In genomic region chr7:22712999-22713398, GRCh38 we compare ENCODE assay signal across 18 cellular contexts. TPM values are rescaled to one million over a fixed set of nuclear protein-coding genes. Genes with fewer than 3 reads are reported as not detected.
DNase-seq lines count a peak whose midpoint lies in the region; ATAC-seq and TF ChIP-seq lines count a peak whose summit lies in the region.
"Had no signal": no experiment of that assay in that cellular context is flagged by ENCODE, and none has a peak within 500 bp of the region (broad histone marks: within the 10 kb centered on the region; RNA-seq: fewer than 3 reads in every experiment).

No MANE protein-coding gene starts in this region.

- H3K4me3 Mint-ChIP-seq in stimulated activated naive CD8-positive, alpha-beta T cell treated with anti-CD3 and anti-CD28 coated beads, Interleukin-15, amount 100 ng/mL, for 72 hours, result no peak overlapping the region
- H3K4me3 Mint-ChIP-seq in stimulated activated naive CD8-positive, alpha-beta T cell treated with anti-CD3 and anti-CD28 coated beads, Interleukin-15, Interleukin-2, amounts not matched to agents 100 ng/mL and 50 ng/mL, for 24 hours, result no peak overlapping the region
- H3K4me3 Mint-ChIP-seq in osteocyte (ENCODE audit: unreplicated experiment), result no peak overlapping the region
- H3K4me3 Mint-ChIP-seq: naive thymus-derived CD4-positive, alpha-beta T cell had no signal

- H2AFZ ChIP-seq in Karpas-422 (ENCODE audit: low read length), result no peak overlapping the region

- H3K27ac ChIP-seq in Karpas-422 (ENCODE audit: low read length), result no peak overlapping the region
- H3K27ac ChIP-seq: lower lobe of right lung, pancreas had no signal

- H3K9me3 ChIP-seq in Karpas-422 (ENCODE audit: low read length), result no peaks in the 10 kb centered on the region
- H3K9me3 ChIP-seq: lower lobe of right lung, pancreas had no signal

- ATAC-seq in stimulated activated naive CD8-positive, alpha-beta T cell treated with anti-CD3 and anti-CD28 coated beads, Interleukin-15, Interleukin-2, amounts not matched to agents 100 U/mL and 50 U/mL, for 24 hours, result peak; percentile 49
- ATAC-seq in stimulated activated naive CD8-positive, alpha-beta T cell treated with anti-CD3 and anti-CD28 coated beads, Interleukin-15, amount 100 ng/mL, for 72 hours, result no peak
- ATAC-seq in HG02759 (IDR thresholded peaks at IDR 0.05; ENCODE audit: unreplicated experiment) (peak; percentile 64), esophagus mucosa (no peak)
- ATAC-seq: lower lobe of right lung; naive thymus-derived CD4-positive, alpha-beta T cell; Right ventricle myocardium inferior had no signal

- H3K27me3 ChIP-seq in Karpas-422 (ENCODE audit: low read length), result no peaks in the 10 kb centered on the region
- H3K27me3 ChIP-seq: pancreas had no signal

- TF ChIP-seq CTCF in osteocyte (IDR thresholded peaks at IDR 0.05), result no peak

- peaks cover 37% of the 10 kb centered on the region for H3K27me3 Mint-ChIP-seq in stimulated activated naive CD8-positive, alpha-beta T cell treated with anti-CD3 and anti-CD28 coated beads, Interleukin-15, amount 100 ng/mL, for 72 hours
- peaks cover 7% of the 10 kb centered on the region for H3K27me3 Mint-ChIP-seq in stimulated activated naive CD8-positive, alpha-beta T cell treated with anti-CD3 and anti-CD28 coated beads, Interleukin-15, Interleukin-2, amounts not matched to agents 100 ng/mL and 50 ng/mL, for 24 hours
- no peaks in the 10 kb centered on the region for H3K27me3 Mint-ChIP-seq in osteocyte (ENCODE audit: unreplicated experiment)

- no peaks in the 10 kb centered on the region for H3K9me2 ChIP-seq in Karpas-422 (replicated peaks; ENCODE audit: insufficient read depth, low read length)

- H3K36me3 Mint-ChIP-seq in stimulated activated naive CD8-positive, alpha-beta T cell treated with anti-CD3 and anti-CD28 coated beads, Interleukin-15, Interleukin-2, amounts not matched to agents 100 ng/mL and 50 ng/mL, for 24 hours (ENCODE audit: low read depth), result no peaks in the 10 kb centered on the region
- no peaks in the 10 kb centered on the region for H3K36me3 Mint-ChIP-seq in osteocyte (ENCODE audit: unreplicated experiment)

- no peaks in the 10 kb centered on the region for H3K36me3 ChIP-seq in Karpas-422 (ENCODE audit: insufficient read depth, low read length)
- H3K36me3 ChIP-seq: lower lobe of right lung, pancreas had no signal

- no peak for DNase-seq in stimulated activated naive CD8-positive, alpha-beta T cell treated with anti-CD3 and anti-CD28 coated beads, Interleukin-15, Interleukin-2, amounts not matched to agents 100 U/mL and 50 U/mL, for 24 hours
- no peak for DNase-seq in stimulated activated naive CD8-positive, alpha-beta T cell treated with anti-CD3 and anti-CD28 coated beads, Interleukin-15, amount 100 ng/mL, for 72 hours
- DNase-seq in Karpas-422 (peak; percentile 32), COLO668 (lab: John Stamatoyannopoulos, UW; ENCODE audit: unreplicated experiment) (no peak), osteocyte (ENCODE audit: extremely low spot score, unreplicated experiment) (no peak)
- DNase-seq: activated CD4-positive, alpha-beta T cell treated with anti-CD3 and anti-CD28 coated beads, Interleukin-2, amount 50 U/mL, for 1 hour; activated gamma-delta T cell; GOT3; lower lobe of right lung; naive thymus-derived CD4-positive, alpha-beta T cell; NCI-H526; pancreas; SW 1271 had no signal

- peaks cover 14% of the 10 kb centered on the region for H3K4me1 ChIP-seq in Karpas-422 (ENCODE audit: low read length)
- H3K4me1 ChIP-seq: lower lobe of right lung, pancreas had no signal

- H3K27ac Mint-ChIP-seq in stimulated activated naive CD8-positive, alpha-beta T cell treated with anti-CD3 and anti-CD28 coated beads, Interleukin-15, amount 100 ng/mL, for 72 hours, result no peak overlapping the region
- H3K27ac Mint-ChIP-seq in stimulated activated naive CD8-positive, alpha-beta T cell treated with anti-CD3 and anti-CD28 coated beads, Interleukin-15, Interleukin-2, amounts not matched to agents 100 ng/mL and 50 ng/mL, for 24 hours, result peak overlapping the region; percentile 4
- no peak overlapping the region for H3K27ac Mint-ChIP-seq in osteocyte (ENCODE audit: unreplicated experiment)
- H3K27ac Mint-ChIP-seq: naive thymus-derived CD4-positive, alpha-beta T cell had no signal

- H3K9ac ChIP-seq in Karpas-422 (ENCODE audit: low read length), result no peak overlapping the region

- H3K79me2 ChIP-seq in Karpas-422 (ENCODE audit: low read length), result no peaks in the 10 kb centered on the region

- no peaks in the 10 kb centered on the region; the same call in 1 of the 2 replicates for H4K20me1 ChIP-seq in Karpas-422 (ENCODE audit: insufficient read depth, low read depth, low read length)

- H3K4me3 ChIP-seq in Karpas-422 (ENCODE audit: low read length), result no peak overlapping the region
- H3K4me3 ChIP-seq: lower lobe of right lung, pancreas had no signal

- peaks cover 7% of the 10 kb centered on the region for H3K4me1 Mint-ChIP-seq in stimulated activated naive CD8-positive, alpha-beta T cell treated with anti-CD3 and anti-CD28 coated beads, Interleukin-15, amount 100 ng/mL, for 72 hours
- H3K4me1 Mint-ChIP-seq in stimulated activated naive CD8-positive, alpha-beta T cell treated with anti-CD3 and anti-CD28 coated beads, Interleukin-15, Interleukin-2, amounts not matched to agents 100 ng/mL and 50 ng/mL, for 24 hours (ENCODE audit: low read depth), result peaks cover 7% of the 10 kb centered on the region
- peaks cover 12% of the 10 kb centered on the region for H3K4me1 Mint-ChIP-seq in osteocyte (ENCODE audit: unreplicated experiment)

- no peaks in the 10 kb centered on the region for H3K9me3 Mint-ChIP-seq in stimulated activated naive CD8-positive, alpha-beta T cell treated with anti-CD3 and anti-CD28 coated beads, Interleukin-15, amount 100 ng/mL, for 72 hours
- H3K9me3 Mint-ChIP-seq in stimulated activated naive CD8-positive, alpha-beta T cell treated with anti-CD3 and anti-CD28 coated beads, Interleukin-15, Interleukin-2, amounts not matched to agents 100 ng/mL and 50 ng/mL, for 24 hours, result no peaks in the 10 kb centered on the region
- no peaks in the 10 kb centered on the region for H3K9me3 Mint-ChIP-seq in osteocyte (ENCODE audit: unreplicated experiment)

- no peak overlapping the region for H3K4me2 ChIP-seq in Karpas-422 (ENCODE audit: low read depth, low read length, poor library complexity, severe bottlenecking)

RNA-seq across cellular contexts. Expression of gene IL6, which starts 14.0 kb away (rescaled TPM):
- total RNA-seq in Karpas-422 (2014; rRNA removed; shearing (Covaris generic); ENCODE audit: low replicate concordance), result 0.25 TPM in 1 of 2 replicates, not detected in the other
- total RNA-seq in osteocyte (not detected in 2 replicates), esophagus mucosa (not detected)
- total RNA-seq: HT-29 had no signal

Comparison
In these comparisons a context has a peak if more than half of its experiments do, and no peak if none do; other contexts are left out.
1. ATAC-seq: peak in stimulated activated naive CD8-positive, alpha-beta T cell treated with anti-CD3 and anti-CD28 coated beads, Interleukin-15, Interleukin-2, amounts not matched to agents 100 U/mL and 50 U/mL, for 24 hours (single experiment) and HG02759 (single experiment); none in stimulated activated naive CD8-positive, alpha-beta T cell treated with anti-CD3 and anti-CD28 coated beads, Interleukin-15, amount 100 ng/mL, for 72 hours (single experiment) and esophagus mucosa (single experiment).